In the genomic region with DNA sequence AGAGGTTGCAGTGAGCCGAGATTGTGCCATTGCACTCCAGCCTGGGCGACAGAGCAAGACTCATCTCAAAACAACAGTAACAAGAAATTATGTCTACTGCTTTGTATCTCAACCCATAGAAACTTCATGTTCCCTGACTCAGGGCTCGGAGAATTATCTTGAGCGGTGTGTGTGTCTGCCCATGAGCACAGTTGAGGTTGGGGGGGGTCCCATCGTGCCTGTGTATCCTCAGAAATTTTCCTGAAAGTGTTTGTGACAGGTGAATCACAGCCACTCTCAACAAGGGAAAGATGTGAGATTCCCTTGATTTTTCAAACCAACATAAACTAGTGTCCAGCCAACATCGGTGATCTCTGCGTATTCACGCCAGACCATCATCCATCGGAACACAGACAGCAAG, we compare ENCODE assay signal across 2 cellular contexts.
A peak's percentile ranks its signal among the peaks of the same experiment; 100 is the strongest.
TF ChIP-seq lines count a peak whose summit lies in the region.

No MANE protein-coding gene starts in this region.

TF ChIP-seq in SK-N-SH, 30 proteins besides CTCF, POLR2A, EP300 and RAD21:
- TF ChIP-seq MXI1 (IDR thresholded peaks at IDR 0.05; ENCODE audit: low read depth, low read length) = no peak
- no peak for TF ChIP-seq YY1 (IDR thresholded peaks at IDR 0.05; ENCODE audit: low read depth)
- 0 out of 2 replicates have a peak, but pooled peaks have one; percentile 12 for TF ChIP-seq TEAD4 (IDR thresholded peaks at IDR 0.05; ENCODE audit: borderline replicate concordance, insufficient read depth)
- TF ChIP-seq EZH2phosphoT487 (IDR thresholded peaks at IDR 0.05; ENCODE audit: borderline replicate concordance, low read depth) = no peak
- peak; percentile 90 for TF ChIP-seq TCF12 (IDR thresholded peaks at IDR 0.05)
- TF ChIP-seq, protein P1, sequence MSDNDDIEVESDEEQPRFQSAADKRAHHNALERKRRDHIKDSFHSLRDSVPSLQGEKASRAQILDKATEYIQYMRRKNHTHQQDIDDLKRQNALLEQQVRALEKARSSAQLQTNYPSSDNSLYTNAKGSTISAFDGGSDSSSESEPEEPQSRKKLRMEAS (IDR thresholded peaks at IDR 0.05; ENCODE audit: low read depth) = no peak
- no peak for TF ChIP-seq NRF1 (IDR thresholded peaks at IDR 0.05; ENCODE audit: low read depth, low read length)
- no peak for TF ChIP-seq FOXM1 (IDR thresholded peaks at IDR 0.05; ENCODE audit: low read depth)
- TF ChIP-seq, protein P2, sequence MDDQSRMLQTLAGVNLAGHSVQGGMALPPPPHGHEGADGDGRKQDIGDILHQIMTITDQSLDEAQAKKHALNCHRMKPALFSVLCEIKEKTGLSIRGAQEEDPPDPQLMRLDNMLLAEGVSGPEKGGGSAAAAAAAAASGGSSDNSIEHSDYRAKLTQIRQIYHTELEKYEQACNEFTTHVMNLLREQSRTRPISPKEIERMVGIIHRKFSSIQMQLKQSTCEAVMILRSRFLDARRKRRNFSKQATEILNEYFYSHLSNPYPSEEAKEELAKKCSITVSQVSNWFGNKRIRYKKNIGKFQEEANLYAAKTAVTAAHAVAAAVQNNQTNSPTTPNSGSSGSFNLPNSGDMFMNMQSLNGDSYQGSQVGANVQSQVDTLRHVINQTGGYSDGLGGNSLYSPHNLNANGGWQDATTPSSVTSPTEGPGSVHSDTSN (IDR thresholded peaks at IDR 0.05) = peak; percentile 82
- TF ChIP-seq MEF2A (IDR thresholded peaks at IDR 0.05; ENCODE audit: borderline replicate concordance, low read depth) = peak; percentile 45; the same call in 1 of the 2 replicates
- peak; percentile 6; the same call in 1 of the 2 replicates for TF ChIP-seq FOSL2 (IDR thresholded peaks at IDR 0.05; ENCODE audit: borderline replicate concordance, low read depth)
- TF ChIP-seq GABPA (IDR thresholded peaks at IDR 0.05; ENCODE audit: low read depth) = no peak
- peak; percentile 22; the same call in 1 of the 2 replicates for TF ChIP-seq POLR2AphosphoS5 (IDR thresholded peaks at IDR 0.05; ENCODE audit: low read depth, low read length)
- TF ChIP-seq NFIC (IDR thresholded peaks at IDR 0.05; ENCODE audit: borderline replicate concordance) = no peak

TF ChIP-seq in H1, 55 proteins besides CTCF, POLR2A, EP300 and RAD21:
- no peak for TF ChIP-seq SUZ12 (IDR thresholded peaks at IDR 0.05; ENCODE audit: low read length)
- TF ChIP-seq SP1 (IDR thresholded peaks at IDR 0.05; ENCODE audit: low read depth, low read length) = no peak
- no peak for TF ChIP-seq HDAC6 (IDR thresholded peaks at IDR 0.05; ENCODE audit: low read depth, low read length)
